8 cellular contexts compared by ENCODE assay signal in genomic region chr5:89008291-89008690, GRCh38.
"Had no signal": no experiment of that assay in that cellular context is flagged by ENCODE, and none has a peak within 500 bp of the region (broad histone marks: within the 10 kb centered on the region; RNA-seq: fewer than 3 reads in every experiment).

No MANE protein-coding gene starts in this region.

- H3K27ac ChIP-seq: GM23248 had no signal

- H3K4me3 Mint-ChIP-seq: H9, HFFc6 had no signal

- H3K9ac ChIP-seq: GM23248 had no signal

- H3K36me3 ChIP-seq: HAP-1 had no signal

- ATAC-seq: HCT116 had no signal

- H3K4me3 ChIP-seq: GM23248, HAP-1 had no signal

- H3K9me3 Mint-ChIP-seq: HFFc6 had no signal

- H2AFZ ChIP-seq: GM23248 had no signal

- H3K27ac Mint-ChIP-seq: HFFc6 had no signal

- DNase-seq: GM23248, GOT3, H7, H9, HCEC 1CT, HFFc6 had no signal
